In the genomic region with DNA sequence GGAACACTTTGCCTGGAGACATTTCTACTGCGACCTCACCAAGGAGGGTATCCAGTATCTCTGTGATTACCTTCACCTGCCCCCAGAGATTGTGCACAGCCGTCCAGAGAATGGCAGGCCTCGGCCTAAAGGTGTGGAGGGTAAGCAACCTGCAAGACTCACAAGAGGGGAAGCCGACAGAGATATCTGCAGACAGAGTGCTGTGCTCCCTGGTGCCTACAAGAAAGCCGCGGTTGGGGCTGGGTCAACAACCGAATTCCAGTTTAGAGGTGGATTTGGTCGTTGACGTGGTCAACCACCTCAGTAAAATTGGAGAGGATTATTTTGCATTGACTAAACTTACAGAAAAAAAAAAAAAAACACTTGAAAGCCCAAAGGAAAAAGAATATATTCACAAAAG, we compare ENCODE assay signal across 6 cellular contexts.
"Had no signal": no experiment of that assay in that cellular context is flagged by ENCODE, and none has a peak within 500 bp of the region (broad histone marks: within the 10 kb centered on the region; RNA-seq: fewer than 3 reads in every experiment).

No MANE protein-coding gene starts in this region.

- H3K4me3 Mint-ChIP-seq: IgD-negative memory B cell had no signal

- H3K27ac ChIP-seq: HL-60 had no signal

- ATAC-seq: HepG2, K562 had no signal

- H3K27me3 Mint-ChIP-seq: IgD-negative memory B cell had no signal

- DNase-seq: IMR-90, KBM-7 had no signal

- H3K36me3 Mint-ChIP-seq: IgD-negative memory B cell had no signal

- H3K4me3 ChIP-seq: K562 had no signal

- H3K27ac Mint-ChIP-seq: IgD-negative memory B cell had no signal
